In genomic region chr9:22307013-22307711, GRCh38 we compare ENCODE assay signal across 8 cellular contexts.
DNase-seq lines count a peak whose midpoint lies in the region; FAIRE-seq and TF ChIP-seq lines count a peak whose summit lies in the region.

No MANE protein-coding gene starts in this region.

- H3K4me3 ChIP-seq in prostate gland = no peak overlapping the region

- no peaks in the 10 kb centered on the region for H3K9me3 ChIP-seq in prostate gland

- no peaks in the 10 kb centered on the region for H3K9me3 Mint-ChIP-seq in activated T-cell treated with anti-CD3 and anti-CD28 coated beads, Interleukin-2, amount 50 U/mL, for 24 hours

- H3K4me3 Mint-ChIP-seq in activated T-cell treated with anti-CD3 and anti-CD28 coated beads, Interleukin-2, amount 50 U/mL, for 24 hours = no peak overlapping the region

- H3K4me1 Mint-ChIP-seq in activated T-cell treated with anti-CD3 and anti-CD28 coated beads, Interleukin-2, amount 50 U/mL, for 24 hours (ENCODE audit: low read depth) = no peaks in the 10 kb centered on the region

- no peaks in the 10 kb centered on the region for H3K27me3 ChIP-seq in prostate gland (replicated peaks; ENCODE audit: insufficient read depth)

- no peak overlapping the region for H3K27ac ChIP-seq in RWPE1
- H3K27ac ChIP-seq in prostate gland = no peak overlapping the region

- peaks cover 8% of the 10 kb centered on the region for H3K27me3 Mint-ChIP-seq in activated T-cell treated with anti-CD3 and anti-CD28 coated beads, Interleukin-2, amount 50 U/mL, for 24 hours

- no peak overlapping the region for H3K27ac Mint-ChIP-seq in activated T-cell treated with anti-CD3 and anti-CD28 coated beads, Interleukin-2, amount 50 U/mL, for 24 hours

- in situ Hi-C loops in Caki2 (cut with HindIII; ENCODE audit: low pct_unique_long_range_greater_than_20kb, low sequenced_read_pairs) = no loop called here

- CTCF ChIA-PET in RWPE1 (lab: Yijun Ruan, JAX) = interaction anchor here (0.5 to 1.4 kb wide), 10 partner anchors 36 to 1407 kb away, joined by 3 to 23 read pairs (median 3); no protein-coding TSS in a partner anchor

- TF ChIP-seq CTCF in RWPE1 (conservative IDR thresholded peaks at IDR 0.05; ENCODE audit: low read depth) (peak; percentile 86), prostate gland (IDR thresholded peaks at IDR 0.05) (peak; percentile 24 to 65 (median 50))

- FAIRE-seq in GM12891 (lab: Jason Lieb, UNC) = no peak

- 24% methylated on average over 2 of the region's 2 CpGs for WGBS in prostate gland

- TF ChIP-seq POLR2A in prostate gland (IDR thresholded peaks at IDR 0.05) (no peak), GM12891 (IDR thresholded peaks at IDR 0.05; ENCODE audit: low read depth, low read length) (no peak)

- no peaks in the 10 kb centered on the region for H3K36me3 Mint-ChIP-seq in activated T-cell treated with anti-CD3 and anti-CD28 coated beads, Interleukin-2, amount 50 U/mL, for 24 hours (ENCODE audit: low read depth)

- POLR2A ChIA-PET in RWPE1 (lab: Yijun Ruan, JAX; ENCODE audit: low non-redundant PET) = no interaction called here

- intact Hi-C loops in prostate gland (cut with DNase I) = loop anchor here (5.0 kb wide), 1 partner anchor 145 kb away; no protein-coding TSS in a partner anchor

- H3K36me3 ChIP-seq in prostate gland = no peaks in the 10 kb centered on the region

- no peaks in the 10 kb centered on the region for H3K4me1 ChIP-seq in prostate gland (replicated peaks)

- DNase-seq in Caki2 (ENCODE audit: low read depth) = peak; percentile 55
- peak; percentile 45 for DNase-seq in HT1080 (ENCODE audit: low read depth)
- DNase-seq in RWPE1 (ENCODE audit: low spot score) = peak; percentile 53
- peak; percentile 64 for DNase-seq in fibroblast of peridontal ligament (ENCODE audit: extremely low read depth)
- peak; percentile 37 for DNase-seq in prostate gland (ENCODE audit: low spot score)
- DNase-seq in GM12891 (ENCODE audit: insufficient read length, low spot score) = no peak
- DNase-seq in activated T-cell treated with anti-CD3 and anti-CD28 coated beads, Interleukin-2, amount 50 U/mL, for 24 hours = no peak
- no peak for DNase-seq in middle frontal gyrus (ENCODE audit: extremely low spot score, low spot score)

TF ChIP-seq in GM12891, 5 proteins besides CTCF, POLR2A, EP300 and RAD21:
- TF ChIP-seq PAX5 (IDR thresholded peaks at IDR 0.05; ENCODE audit: insufficient read depth, low read length, severe bottlenecking) = no peak
- no peak for TF ChIP-seq TAF1 (IDR thresholded peaks at IDR 0.05; ENCODE audit: low read depth, low read length)
- TF ChIP-seq POLR2AphosphoS5 (IDR thresholded peaks at IDR 0.05; ENCODE audit: low read depth, low read length) = no peak
- no peak for TF ChIP-seq SPI1 (IDR thresholded peaks at IDR 0.05; ENCODE audit: low read depth, low read length)
- TF ChIP-seq POU2F2 (IDR thresholded peaks at IDR 0.05; ENCODE audit: low read depth, low read length) = no peak

Comparison
In these comparisons a context has a peak if more than half of its experiments do, and no peak if none do; other contexts are left out.
1. DNase-seq: peak in Caki2 (single experiment), HT1080 (single experiment), RWPE1 (single experiment), fibroblast of peridontal ligament (single experiment) and prostate gland (single experiment); none in GM12891 (single experiment), activated T-cell treated with anti-CD3 and anti-CD28 coated beads, Interleukin-2, amount 50 U/mL, for 24 hours (single experiment) and middle frontal gyrus (single experiment).